Comparison of ENCODE assay signal across 8 cellular contexts in the genomic region with DNA sequence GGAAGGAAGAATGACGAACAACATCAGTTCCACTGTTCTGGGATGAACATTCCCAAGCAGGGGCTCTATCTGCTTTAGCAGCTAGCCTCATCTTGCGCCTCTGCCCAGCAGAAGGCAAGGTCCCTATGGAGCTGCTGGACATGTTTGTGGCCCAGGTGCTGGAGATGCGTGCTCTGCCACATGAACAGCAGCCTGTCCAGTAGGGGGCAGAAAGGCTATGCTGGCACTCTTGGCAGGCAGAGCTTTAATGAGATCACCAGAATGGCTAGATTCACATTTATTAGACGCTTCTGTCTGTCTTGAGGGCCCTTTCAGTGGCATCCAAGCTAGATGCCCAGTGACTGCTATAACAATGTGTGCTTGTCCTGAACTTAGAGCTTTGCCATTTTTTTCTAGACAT.
DNase-seq lines count a peak whose midpoint lies in the region; ATAC-seq and TF ChIP-seq lines count a peak whose summit lies in the region.

No MANE protein-coding gene starts in this region.

- peaks cover 0 to 4% of the 10 kb centered on the region in 2 donors for H3K9me3 Mint-ChIP-seq in stimulated activated naive B cell treated with anti-CD40 and anti-IgM and Interleukin-4, amounts not matched to agents 10 μg/mL and 1 μg/mL and 100 μg/mL, for 72 hours
- peaks cover 27% of the 10 kb centered on the region for H3K9me3 Mint-ChIP-seq in activated T-helper 2 cell treated with anti-CD3 and anti-CD28 coated beads, Interferon-gamma antibody, Interleukin-2, Interleukin-4, amounts not matched to agents 10 μg/mL and 5 μg/mL and 100 μg/mL, durations not matched to agents 14 hours and 24 hours and 36 hours

- H3K4me1 ChIP-seq in OCI-LY1 (ENCODE audit: insufficient read depth, low read length, severe bottlenecking) (no peaks in the 10 kb centered on the region), foreskin keratinocyte (no peaks in the 10 kb centered on the region)

- H3K36me3 Mint-ChIP-seq in stimulated activated naive B cell treated with anti-CD40 and anti-IgM and Interleukin-4, amounts not matched to agents 10 μg/mL and 1 μg/mL and 100 μg/mL, for 72 hours, result no peaks in the 10 kb centered on the region
- H3K36me3 Mint-ChIP-seq in activated T-helper 2 cell treated with anti-CD3 and anti-CD28 coated beads, Interferon-gamma antibody, Interleukin-2, Interleukin-4, amounts not matched to agents 10 μg/mL and 5 μg/mL and 100 μg/mL, durations not matched to agents 14 hours and 24 hours and 36 hours (ENCODE audit: low read depth), result no peaks in the 10 kb centered on the region

- no peak overlapping the region for H3K9ac ChIP-seq in OCI-LY1 (ENCODE audit: low read length)

- H3K4me1 Mint-ChIP-seq in stimulated activated naive B cell treated with anti-CD40 and anti-IgM and Interleukin-4, amounts not matched to agents 10 μg/mL and 1 μg/mL and 100 μg/mL, for 72 hours, result no peaks in the 10 kb centered on the region
- no peaks in the 10 kb centered on the region for H3K4me1 Mint-ChIP-seq in activated T-helper 2 cell treated with anti-CD3 and anti-CD28 coated beads, Interferon-gamma antibody, Interleukin-2, Interleukin-4, amounts not matched to agents 10 μg/mL and 5 μg/mL and 100 μg/mL, durations not matched to agents 14 hours and 24 hours and 36 hours (ENCODE audit: low read depth)

- DNase-seq in ACHN, result peak; percentile 61
- DNase-seq in foreskin keratinocyte, result peak in 1 of 2 donors; percentile 47
- no peak for DNase-seq in stimulated activated naive B cell treated with anti-CD40 and anti-IgM and Interleukin-4, amounts not matched to agents 10 μg/mL and 1 μg/mL and 100 μg/mL, for 72 hours
- no peak for DNase-seq in GM19238 (ENCODE audit: insufficient read length, low spot score)
- DNase-seq in activated T-helper 2 cell treated with anti-CD3 and anti-CD28 coated beads, Interferon-gamma antibody, Interleukin-2, Interleukin-4, amounts not matched to agents 10 μg/mL and 5 μg/mL and 100 μg/mL, durations not matched to agents 14 hours and 24 hours and 36 hours (ENCODE audit: low spot score), result no peak

- H3K27me3 Mint-ChIP-seq in stimulated activated naive B cell treated with anti-CD40 and anti-IgM and Interleukin-4, amounts not matched to agents 10 μg/mL and 1 μg/mL and 100 μg/mL, for 72 hours, result no peaks in the 10 kb centered on the region
- no peaks in the 10 kb centered on the region for H3K27me3 Mint-ChIP-seq in activated T-helper 2 cell treated with anti-CD3 and anti-CD28 coated beads, Interferon-gamma antibody, Interleukin-2, Interleukin-4, amounts not matched to agents 10 μg/mL and 5 μg/mL and 100 μg/mL, durations not matched to agents 14 hours and 24 hours and 36 hours (ENCODE audit: low read depth)

- no peak overlapping the region for H3K4me3 Mint-ChIP-seq in stimulated activated naive B cell treated with anti-CD40 and anti-IgM and Interleukin-4, amounts not matched to agents 10 μg/mL and 1 μg/mL and 100 μg/mL, for 72 hours
- no peak overlapping the region for H3K4me3 Mint-ChIP-seq in activated T-helper 2 cell treated with anti-CD3 and anti-CD28 coated beads, Interferon-gamma antibody, Interleukin-2, Interleukin-4, amounts not matched to agents 10 μg/mL and 5 μg/mL and 100 μg/mL, durations not matched to agents 14 hours and 24 hours and 36 hours (ENCODE audit: low read depth)

- no peak overlapping the region for H3K4me2 ChIP-seq in OCI-LY1 (ENCODE audit: low read length)

- H3K79me2 ChIP-seq in OCI-LY1 (ENCODE audit: insufficient read depth, low read length), result no peaks in the 10 kb centered on the region

- in situ Hi-C loops in ACHN (cut with HindIII; ENCODE audit: low pct_ligation_motif_present, low pct_unique_long_range_greater_than_20kb, low sequenced_read_pairs), result no loop called here

- no peak overlapping the region for H3K27ac ChIP-seq in OCI-LY1 (ENCODE audit: low read depth, low read length, poor library complexity, severe bottlenecking)
- H3K27ac ChIP-seq in foreskin keratinocyte, result no peak overlapping the region

- no peaks in the 10 kb centered on the region for H4K20me1 ChIP-seq in OCI-LY1 (ENCODE audit: insufficient read depth, low read length)

- ATAC-seq in foreskin keratinocyte (peak; percentile 87), HG03469 (IDR thresholded peaks at IDR 0.05; ENCODE audit: unreplicated experiment) (no peak)
- ATAC-seq in stimulated activated naive B cell treated with anti-CD40 and anti-IgM and Interleukin-4, amounts not matched to agents 10 μg/mL and 1 μg/mL and 100 μg/mL, for 72 hours (replicated peaks), result peak; percentile 57 to 58

- no peak overlapping the region for H3K4me3 ChIP-seq in OCI-LY1 (ENCODE audit: low read depth, low read length, poor library complexity, severe bottlenecking)

- H3K27me3 ChIP-seq in OCI-LY1 (ENCODE audit: insufficient read depth, low read length) (no peaks in the 10 kb centered on the region), foreskin keratinocyte (no peaks in the 10 kb centered on the region)

- no peak overlapping the region for H3K27ac Mint-ChIP-seq in stimulated activated naive B cell treated with anti-CD40 and anti-IgM and Interleukin-4, amounts not matched to agents 10 μg/mL and 1 μg/mL and 100 μg/mL, for 72 hours
- H3K27ac Mint-ChIP-seq in activated T-helper 2 cell treated with anti-CD3 and anti-CD28 coated beads, Interferon-gamma antibody, Interleukin-2, Interleukin-4, amounts not matched to agents 10 μg/mL and 5 μg/mL and 100 μg/mL, durations not matched to agents 14 hours and 24 hours and 36 hours, result no peak overlapping the region

- peak; percentile 54 for TF ChIP-seq CTCF in GM12874 (IDR thresholded peaks at IDR 0.05; ENCODE audit: insufficient read depth, low read depth, low read length)
- TF ChIP-seq CTCF in OCI-LY1 (IDR thresholded peaks at IDR 0.05; ENCODE audit: low read length), result peak; percentile 43; the same call in 1 of the 2 replicates
- peak; percentile 74 for TF ChIP-seq CTCF in foreskin keratinocyte (conservative IDR thresholded peaks at IDR 0.05)

- no peak overlapping the region for H2AFZ ChIP-seq in OCI-LY1 (ENCODE audit: low read length)

- H3F3A ChIP-seq in OCI-LY1 (ENCODE audit: insufficient read depth, low read length), result no peaks in the 10 kb centered on the region

- H3K9me2 ChIP-seq in OCI-LY1 (ENCODE audit: low read depth, low read length), result no peaks in the 10 kb centered on the region

- no peaks in the 10 kb centered on the region for H3K9me3 ChIP-seq in OCI-LY1 (ENCODE audit: low read length)

- H3K36me3 ChIP-seq in OCI-LY1 (ENCODE audit: insufficient read depth, low read length), result no peaks in the 10 kb centered on the region

- intact Hi-C loops in activated T-helper 2 cell treated with anti-CD3 and anti-CD28 coated beads, Interferon-gamma antibody, Interleukin-2, Interleukin-4, amounts not matched to agents 10 μg/mL and 5 μg/mL and 100 μg/mL, durations not matched to agents 14 hours and 24 hours and 36 hours (cut with micrococcal nuclease), result no loop called here
